Comparison of ENCODE assay signal across 24 cellular contexts in the genomic region with DNA sequence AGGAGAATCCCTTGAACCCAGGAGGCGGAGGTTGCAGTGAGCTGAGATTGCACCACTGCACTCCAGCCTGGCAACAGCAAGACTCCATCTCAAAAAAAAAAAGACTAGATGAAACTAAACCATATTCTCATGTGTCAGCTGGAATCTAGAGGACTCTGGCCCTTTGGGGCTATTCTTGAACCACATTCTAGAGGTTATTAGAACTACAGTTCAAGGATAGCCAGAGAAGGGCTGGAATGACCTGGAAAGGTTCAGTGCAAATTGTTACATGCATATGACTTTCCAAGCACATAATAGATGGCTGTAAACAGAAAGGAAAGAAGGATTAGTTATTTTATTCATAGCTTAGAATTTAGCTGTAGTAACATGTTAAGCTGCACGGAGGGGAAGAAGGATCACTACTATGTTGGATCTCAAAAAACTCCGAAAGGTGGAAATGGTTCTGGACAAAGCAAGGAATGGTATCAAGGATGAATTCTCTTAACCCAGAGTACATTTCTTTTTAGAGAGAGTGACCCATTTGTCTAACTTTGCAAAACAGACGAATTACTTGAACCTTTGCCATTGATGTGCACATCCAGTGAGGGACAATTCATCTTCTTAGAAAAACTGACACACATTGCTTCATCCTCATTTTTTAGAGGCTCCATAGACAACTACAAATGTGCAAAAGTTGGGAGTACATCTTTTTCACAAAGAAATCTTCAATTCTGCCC.
A peak's percentile ranks its signal among the peaks of the same experiment; 100 is the strongest.
DNase-seq lines count a peak whose midpoint lies in the region; ATAC-seq and TF ChIP-seq lines count a peak whose summit lies in the region.
"Had no signal": no experiment of that assay in that cellular context is flagged by ENCODE, and none has a peak within 500 bp of the region (broad histone marks: within the 10 kb centered on the region; RNA-seq: fewer than 3 reads in every experiment).

No MANE protein-coding gene starts in this region.

- no peaks in the 10 kb centered on the region for H3K9me3 ChIP-seq in esophagus squamous epithelium
- no peaks in the 10 kb centered on the region for H3K9me3 ChIP-seq in muscle layer of colon (ENCODE audit: low read length)
- H3K9me3 ChIP-seq in aorta (ENCODE audit: control insufficient read depth, low read length): no peaks in the 10 kb centered on the region
- no peaks in the 10 kb centered on the region for H3K9me3 ChIP-seq in PC-3 (ENCODE audit: low read length)
- H3K9me3 ChIP-seq in body of pancreas: no peaks in the 10 kb centered on the region
- H3K9me3 ChIP-seq: HAP-1 had no signal

- H3K27me3 Mint-ChIP-seq in natural killer cell (ENCODE audit: low read depth in 2 of 2): no peaks in the 10 kb centered on the region
- H3K27me3 Mint-ChIP-seq in natural killer cell treated with Interleukin-12 subunit alpha and Interleukin-12 subunit beta and Interleukin-15 and Interleukin-18, amount 100 ng/mL, for 72 hours: no peaks in the 10 kb centered on the region
- H3K27me3 Mint-ChIP-seq: activated naive CD8-positive, alpha-beta T cell treated with anti-CD3 and anti-CD28 coated beads, Interleukin-2, amount 10 ng/mL, durations not matched to agents 7 days and 5 days; memory B cell had no signal

- H3K27me3 ChIP-seq in esophagus squamous epithelium (no peaks in the 10 kb centered on the region), muscle layer of colon (ENCODE audit: control insufficient read depth in 1 of 2, insufficient read depth in 2 of 2, low read length in 2 of 2) (no peaks in the 10 kb centered on the region), aorta (ENCODE audit: control insufficient read depth in 1 of 2, insufficient read depth in 2 of 2, low read length in 1 of 2) (no peaks in the 10 kb centered on the region), PC-3 (ENCODE audit: low read length) (no peaks in the 10 kb centered on the region), body of pancreas (no peaks in the 10 kb centered on the region)

- H3K27ac ChIP-seq in esophagus squamous epithelium (peak overlapping the region; percentile 11 to 57 (median 24)), muscle layer of colon (ENCODE audit: low read depth, low read length) (peak overlapping the region; percentile 19), aorta (ENCODE audit: low read depth in 1 of 2, low read length in 2 of 2) (no peak overlapping the region), PC-3 (ENCODE audit: low read length) (no peak overlapping the region), body of pancreas (peak overlapping the region in 1 of 4 donors; percentile 43)
- H3K27ac ChIP-seq: C4-2B, PC-9, SK-N-MC had no signal

- H3K4me1 ChIP-seq in esophagus squamous epithelium: peaks cover 0 to 30% (median 3%) of the 10 kb centered on the region in 3 donors
- H3K4me1 ChIP-seq in muscle layer of colon (ENCODE audit: insufficient read depth, low read length): peaks cover 61% of the 10 kb centered on the region
- H3K4me1 ChIP-seq in aorta (ENCODE audit: control insufficient read depth in 1 of 2, insufficient read depth in 2 of 2, low read length in 2 of 2): peaks cover 0 to 9% of the 10 kb centered on the region in 2 donors
- peaks cover 5% of the 10 kb centered on the region; the same call in 1 of the 2 replicates for H3K4me1 ChIP-seq in PC-3 (ENCODE audit: insufficient read depth, low read length)
- H3K4me1 ChIP-seq in body of pancreas: peaks cover 35% of the 10 kb centered on the region
- H3K4me1 ChIP-seq: HAP-1 had no signal

- peaks cover 11% of the 10 kb centered on the region for H3K36me3 Mint-ChIP-seq in natural killer cell
- H3K36me3 Mint-ChIP-seq in natural killer cell treated with Interleukin-12 subunit alpha and Interleukin-12 subunit beta and Interleukin-15 and Interleukin-18, amount 100 ng/mL, for 72 hours: peaks cover 5% of the 10 kb centered on the region

- H3K4me1 Mint-ChIP-seq in natural killer cell: peaks cover 27 to 40% of the 10 kb centered on the region in 2 donors
- peaks cover 30 to 37% of the 10 kb centered on the region in 2 donors for H3K4me1 Mint-ChIP-seq in natural killer cell treated with Interleukin-12 subunit alpha and Interleukin-12 subunit beta and Interleukin-15 and Interleukin-18, amount 100 ng/mL, for 72 hours (ENCODE audit: low read depth in 2 of 2)

- DNase-seq in natural killer cell (no peak), esophagus squamous epithelium (lab: John Stamatoyannopoulos, UW) (no peak), aorta (no peak), PC-3 (no peak), D341Med (ENCODE audit: low spot score) (no peak), body of pancreas (no peak)
- DNase-seq in natural killer cell treated with Interleukin-12 subunit alpha and Interleukin-12 subunit beta and Interleukin-15 and Interleukin-18, amount 100 ng/mL, for 72 hours (ENCODE audit: low spot score): no peak
- DNase-seq: activated naive CD8-positive, alpha-beta T cell treated with anti-CD3 and anti-CD28 coated beads, Interleukin-2, amount 10 ng/mL, durations not matched to agents 7 days and 5 days; kidney; NCI-H146; NCI-H2171 treated with DMSO at 0.1 percent for 48 hours; NCI-H748 treated with DMSO at 0.1 percent for 48 hours; PC-9; stimulated activated CD4-positive, alpha-beta T cell treated with anti-CD3 and anti-CD28 coated beads, Interleukin-12 subunit alpha, Interleukin-12 subunit beta, amount 100 ng/mL, for 4 hours; stimulated activated CD8-positive, alpha-beta memory T cell treated with anti-CD3 and anti-CD28 coated beads, Interleukin-4, amount 100 ng/mL, for 48 hours; T1000 had no signal

- TF ChIP-seq CTCF in natural killer cell (IDR thresholded peaks at IDR 0.05): no peak
- no peak for TF ChIP-seq CTCF in esophagus squamous epithelium (IDR thresholded peaks at IDR 0.05)
- TF ChIP-seq CTCF in PC-3 (conservative IDR thresholded peaks at IDR 0.05; ENCODE audit: low read depth, low read length): no peak
- TF ChIP-seq CTCF in body of pancreas (IDR thresholded peaks at IDR 0.05): no peak

- no peaks in the 10 kb centered on the region for H4K20me1 ChIP-seq in PC-3 (ENCODE audit: low read length)

- H3K4me3 ChIP-seq in esophagus squamous epithelium (no peak overlapping the region), muscle layer of colon (ENCODE audit: low read depth in 1 of 2, low read length in 2 of 2) (no peak overlapping the region), aorta (ENCODE audit: low read length in 2 of 2) (no peak overlapping the region), PC-3 (ENCODE audit: low read length) (no peak overlapping the region), body of pancreas (no peak overlapping the region)
- H3K4me3 ChIP-seq: HAP-1, PC-9, SK-N-MC had no signal

- BruUV-seq in PC-3 (replicated peaks; lab: Mats Ljungman, UMichigan): no TSS peak

- ATAC-seq in natural killer cell: no peak
- no peak for ATAC-seq in natural killer cell treated with Interleukin-12 subunit alpha and Interleukin-12 subunit beta and Interleukin-15 and Interleukin-18, amount 100 ng/mL, for 72 hours
- peak; percentile 50 for ATAC-seq in aorta (ENCODE audit: low FRiP score)
- no peak for ATAC-seq in PC-3
- no peak for ATAC-seq in body of pancreas
- ATAC-seq: activated CD4-positive, CD25-positive, alpha-beta regulatory T cell treated with anti-CD3 and anti-CD28 coated beads, Interleukin-2, amount 50 U/mL, for 24 hours; esophagus mucosa had no signal

- H3K27ac Mint-ChIP-seq in natural killer cell: peak overlapping the region; percentile 77 to 84
- H3K27ac Mint-ChIP-seq in natural killer cell treated with Interleukin-12 subunit alpha and Interleukin-12 subunit beta and Interleukin-15 and Interleukin-18, amount 100 ng/mL, for 72 hours: peak overlapping the region in 1 of 2 donors; percentile 58
- H3K27ac Mint-ChIP-seq: memory B cell had no signal

- no peaks in the 10 kb centered on the region for H3K9me3 Mint-ChIP-seq in natural killer cell
- no peaks in the 10 kb centered on the region for H3K9me3 Mint-ChIP-seq in natural killer cell treated with Interleukin-12 subunit alpha and Interleukin-12 subunit beta and Interleukin-15 and Interleukin-18, amount 100 ng/mL, for 72 hours
- H3K9me3 Mint-ChIP-seq: activated naive CD8-positive, alpha-beta T cell treated with anti-CD3 and anti-CD28 coated beads, Interleukin-2, amount 10 ng/mL, durations not matched to agents 7 days and 5 days; memory B cell; neural crest cell had no signal

- H3K4me2 ChIP-seq in PC-3 (ENCODE audit: low read length): no peak overlapping the region
- H3K4me2 ChIP-seq: PC-9 had no signal

- CTCF ChIA-PET in PC-3 (lab: Charles Lee): no interaction called here

- no peak overlapping the region for H3K9ac ChIP-seq in muscle layer of colon (ENCODE audit: low read length)
- H3K9ac ChIP-seq in PC-3 (ENCODE audit: low read length): no peak overlapping the region

- POLR2A ChIA-PET in PC-3 (lab: Charles Lee; ENCODE audit: unreplicated experiment): no interaction called here

- 54 to 63% methylated on average over 4 of the region's 4 CpGs for WGBS in esophagus squamous epithelium, 2 donors
- 60% methylated on average over 4 of the region's 4 CpGs for WGBS in aorta, 2 donors
- WGBS in body of pancreas, 2 donors: 81 to 88% methylated on average over 4 of the region's 4 CpGs

- no peaks in the 10 kb centered on the region for H3K79me2 ChIP-seq in PC-3 (ENCODE audit: low read length)

- H3K36me3 ChIP-seq in esophagus squamous epithelium (peaks cover 0 to 82% (median 7%) of the 10 kb centered on the region in 3 donors), muscle layer of colon (ENCODE audit: insufficient read depth, low read length) (peaks cover 11% of the 10 kb centered on the region), aorta (ENCODE audit: control insufficient read depth in 1 of 2, insufficient read depth in 2 of 2, low read length in 1 of 2) (peaks cover 0 to under 1% of the 10 kb centered on the region in 2 donors), PC-3 (ENCODE audit: low read depth, low read length) (peaks cover 59% of the 10 kb centered on the region), body of pancreas (replicated peaks in 1 of 2; ENCODE audit: insufficient read depth in 1 of 2, low read depth in 2 of 2) (no peaks in the 10 kb centered on the region)
- H3K36me3 ChIP-seq: HAP-1 had no signal

- H3K9me2 ChIP-seq in PC-3 (replicated peaks; ENCODE audit: low read length): no peaks in the 10 kb centered on the region

- intact Hi-C loops in natural killer cell (cut with micrococcal nuclease): no loop called here
- intact Hi-C loops in esophagus squamous epithelium (cut with DNase I): no loop called here
- intact Hi-C loops in aorta (cut with DNase I): no loop called here
- intact Hi-C loops in PC-3 (cut with micrococcal nuclease): no loop called here
- intact Hi-C loops in body of pancreas (cut with DNase I): no loop called here

- TF ChIP-seq POLR2A in esophagus squamous epithelium (IDR thresholded peaks at IDR 0.05): no peak
- TF ChIP-seq POLR2A in body of pancreas (IDR thresholded peaks at IDR 0.05): no peak

- no peak overlapping the region for H2AFZ ChIP-seq in PC-3 (ENCODE audit: low read length)
- H2AFZ ChIP-seq: PC-9 had no signal

- no peaks in the 10 kb centered on the region for H3F3A ChIP-seq in PC-3 (ENCODE audit: low read length, unreplicated experiment)

- no peak overlapping the region for H3K4me3 Mint-ChIP-seq in natural killer cell
- H3K4me3 Mint-ChIP-seq in natural killer cell treated with Interleukin-12 subunit alpha and Interleukin-12 subunit beta and Interleukin-15 and Interleukin-18, amount 100 ng/mL, for 72 hours: no peak overlapping the region
- H3K4me3 Mint-ChIP-seq: memory B cell, neural crest cell had no signal

Comparison
In these comparisons a context has a peak if more than half of its experiments do, and no peak if none do; other contexts are left out.
1. H3K27ac ChIP-seq: peak in esophagus squamous epithelium (4 of 4) and muscle layer of colon (single experiment); none in aorta (0 of 2) and PC-3 (single experiment).